ENCODE assay signal across 8 cellular contexts in the genomic region with DNA sequence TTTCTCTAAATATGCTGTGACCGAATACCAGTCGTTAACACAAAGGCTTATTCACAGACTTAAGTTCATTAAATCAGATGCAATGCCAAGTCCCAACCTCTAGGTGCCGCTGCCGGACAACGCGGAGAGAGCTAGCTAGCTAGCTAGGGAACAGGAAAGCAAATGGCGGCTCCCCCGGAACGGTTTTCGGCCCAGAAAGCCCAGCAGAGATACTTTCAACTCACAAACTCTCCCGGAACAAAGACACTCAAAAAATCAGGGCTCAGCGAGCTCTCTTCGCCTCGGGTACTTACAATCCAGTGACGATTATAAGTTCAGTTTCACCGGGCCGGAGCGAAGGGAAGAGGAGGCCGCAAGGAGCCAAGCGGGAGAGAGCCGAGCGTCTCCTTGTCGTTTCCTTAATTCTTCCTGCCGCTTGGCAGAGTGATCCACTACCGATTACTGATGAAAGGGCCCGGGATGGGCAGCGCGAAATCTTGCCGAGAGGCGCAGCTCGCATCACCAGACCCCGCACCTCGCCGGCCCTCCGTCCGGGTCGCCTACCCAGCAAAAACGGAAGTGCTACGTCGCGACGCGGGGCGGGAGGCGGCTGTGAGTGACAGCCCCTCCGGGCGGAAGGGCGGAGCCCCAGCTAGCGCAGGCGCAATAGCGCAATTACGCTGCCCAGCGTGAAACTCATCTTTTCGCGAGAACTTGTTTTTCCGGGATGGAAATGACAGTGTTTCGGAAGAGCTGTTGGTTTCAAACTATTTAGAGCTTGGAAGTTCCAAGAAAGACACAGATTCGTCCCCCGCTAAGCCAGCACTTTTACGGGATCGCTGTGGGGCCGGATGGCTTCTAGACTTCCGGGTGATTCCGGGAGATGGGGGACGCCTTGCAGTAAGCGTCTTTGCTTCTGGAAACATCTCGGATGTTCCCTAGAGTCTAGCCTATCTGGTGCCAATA. TPM values are rescaled to one million over a fixed set of nuclear protein-coding genes. Genes with fewer than 3 reads are reported as not detected.
A peak's percentile ranks its signal among the peaks of the same experiment; 100 is the strongest.
DNase-seq lines count a peak whose midpoint lies in the region; FAIRE-seq and TF ChIP-seq lines count a peak whose summit lies in the region.

A gene with protein sequence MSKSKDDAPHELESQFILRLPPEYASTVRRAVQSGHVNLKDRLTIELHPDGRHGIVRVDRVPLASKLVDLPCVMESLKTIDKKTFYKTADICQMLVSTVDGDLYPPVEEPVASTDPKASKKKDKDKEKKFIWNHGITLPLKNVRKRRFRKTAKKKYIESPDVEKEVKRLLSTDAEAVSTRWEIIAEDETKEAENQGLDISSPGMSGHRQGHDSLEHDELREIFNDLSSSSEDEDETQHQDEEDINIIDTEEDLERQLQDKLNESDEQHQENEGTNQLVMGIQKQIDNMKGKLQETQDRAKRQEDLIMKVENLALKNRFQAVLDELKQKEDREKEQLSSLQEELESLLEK (minus strand): TSS at position 560 of the 945 bp plus-strand sequence. CDS start 740 bp downstream, outside the sequence.

- H3K9me3 ChIP-seq in Loucy (ENCODE audit: insufficient read depth, low read depth, low read length) = peaks cover 20% of the 10 kb centered on the region; the same call in 1 of the 2 replicates

- H3F3A ChIP-seq in Loucy (ENCODE audit: low read depth) = no peaks in the 10 kb centered on the region

- peaks cover 63% of the 10 kb centered on the region for H3K9me3 Mint-ChIP-seq in nephron
- H3K9me3 Mint-ChIP-seq in stimulated activated naive CD8-positive, alpha-beta T cell treated with anti-CD3 and anti-CD28 coated beads, Interleukin-15, Interleukin-2, amounts not matched to agents 100 ng/mL and 50 ng/mL, for 24 hours = peaks cover 35% of the 10 kb centered on the region

- peak within 1 kb of the TSS; percentile 94 to 99 (median 97) for H3K4me3 Mint-ChIP-seq in nephron
- peak within 1 kb of the TSS; percentile 98 for H3K4me3 Mint-ChIP-seq in stimulated activated naive CD8-positive, alpha-beta T cell treated with anti-CD3 and anti-CD28 coated beads, Interleukin-15, Interleukin-2, amounts not matched to agents 100 ng/mL and 50 ng/mL, for 24 hours

- TF ChIP-seq POLR2A in H54 (IDR thresholded peaks at IDR 0.05; ENCODE audit: low read depth, low read length) (peak; percentile 86), Raji (IDR thresholded peaks at IDR 0.05; ENCODE audit: insufficient read depth, low read depth, low read length) (peak; percentile 97)

- no peaks in the 10 kb centered on the region for H4K20me1 ChIP-seq in Loucy (ENCODE audit: insufficient read depth, low read length, poor library complexity, severe bottlenecking)

- DNase-seq in G401 (ENCODE audit: low spot score) (peak; percentile 88), H54 (ENCODE audit: insufficient read length, low spot score) (peak; percentile 65), fibroblast of the aortic adventitia (ENCODE audit: low read depth) (peak; percentile 95)
- peak; percentile 89 for DNase-seq in activated T-helper 9 cell treated with anti-CD3 and anti-CD28 coated beads, Interleukin-2, amount 50 U/mL, for 16 hours (ENCODE audit: low read depth)

- H3K36me3 ChIP-seq in Loucy (ENCODE audit: insufficient read depth, low read length) = no peaks in the 10 kb centered on the region

- peaks cover 8% of the 10 kb centered on the region for H3K27me3 Mint-ChIP-seq in nephron (ENCODE audit: low read depth)
- H3K27me3 Mint-ChIP-seq in stimulated activated naive CD8-positive, alpha-beta T cell treated with anti-CD3 and anti-CD28 coated beads, Interleukin-15, Interleukin-2, amounts not matched to agents 100 ng/mL and 50 ng/mL, for 24 hours = no peaks in the 10 kb centered on the region

- peak; percentile 83 for FAIRE-seq in H54 (lab: Jason Lieb, UNC)

- peaks cover 5% of the 10 kb centered on the region for H3K4me1 Mint-ChIP-seq in nephron
- H3K4me1 Mint-ChIP-seq in stimulated activated naive CD8-positive, alpha-beta T cell treated with anti-CD3 and anti-CD28 coated beads, Interleukin-15, Interleukin-2, amounts not matched to agents 100 ng/mL and 50 ng/mL, for 24 hours (ENCODE audit: low read depth) = peaks cover 38% of the 10 kb centered on the region

- H3K27ac Mint-ChIP-seq in nephron = peak within 1 kb of the TSS; percentile 98 to 99 (median 99)
- H3K27ac Mint-ChIP-seq in stimulated activated naive CD8-positive, alpha-beta T cell treated with anti-CD3 and anti-CD28 coated beads, Interleukin-15, Interleukin-2, amounts not matched to agents 100 ng/mL and 50 ng/mL, for 24 hours = peak within 1 kb of the TSS; percentile 99

- H3K36me3 Mint-ChIP-seq in nephron (ENCODE audit: low read depth) = peaks cover 77% of the 10 kb centered on the region
- H3K36me3 Mint-ChIP-seq in stimulated activated naive CD8-positive, alpha-beta T cell treated with anti-CD3 and anti-CD28 coated beads, Interleukin-15, Interleukin-2, amounts not matched to agents 100 ng/mL and 50 ng/mL, for 24 hours (ENCODE audit: low read depth) = peaks cover 71% of the 10 kb centered on the region

- peak within 1 kb of the TSS; percentile 94 for H2AFZ ChIP-seq in Loucy (ENCODE audit: low read length)

- peak within 1 kb of the TSS; percentile 75 for H3K9ac ChIP-seq in Loucy (ENCODE audit: low read depth, low read length, poor library complexity, severe bottlenecking)

- H3K9me2 ChIP-seq in Loucy (replicated peaks; ENCODE audit: low read depth, low read length) = no peaks in the 10 kb centered on the region

- TF ChIP-seq CTCF in Loucy (conservative IDR thresholded peaks at IDR 0.05; ENCODE audit: low read length) (peak; percentile 87), fibroblast of the aortic adventitia (IDR thresholded peaks at IDR 0.05; ENCODE audit: insufficient read depth, low read length) (peak; percentile 94), nephron (IDR thresholded peaks at IDR 0.05; ENCODE audit: unreplicated experiment in 3 of 3) (peak; percentile 89 to 95 (median 92))

- H3K4me2 ChIP-seq in Loucy (ENCODE audit: low read depth, low read length, poor library complexity, severe bottlenecking) = peak within 1 kb of the TSS; percentile 39

- peaks cover 13% of the 10 kb centered on the region for H3K79me2 ChIP-seq in Loucy (ENCODE audit: insufficient read depth, low read length)

- no peaks in the 10 kb centered on the region for H3K27me3 ChIP-seq in Loucy (ENCODE audit: insufficient read depth, low read length, poor library complexity, severe bottlenecking)

- H3K4me3 ChIP-seq in Loucy (ENCODE audit: low read length, poor library complexity, severe bottlenecking) = peak within 1 kb of the TSS; percentile 79
- H3K4me3 ChIP-seq in fibroblast of the aortic adventitia (ENCODE audit: low read depth, low read length) = peak within 1 kb of the TSS; percentile 85

- in situ Hi-C loops in G401 (cut with HindIII; ENCODE audit: low sequenced_read_pairs) = no loop called here

- no peaks in the 10 kb centered on the region for H3K4me1 ChIP-seq in Loucy (ENCODE audit: insufficient read depth, low read length, poor library complexity, severe bottlenecking)

RNA-seq across cellular contexts. Expression of the gene that starts here (rescaled TPM):
- 131 and 164 TPM in 2 replicates for total RNA-seq in G401 (2014; rRNA removed; shearing (Covaris generic))
- 62.1 and 66.0 TPM in 2 replicates for total RNA-seq in fibroblast of the aortic adventitia (ENCODE audit: low replicate concordance)

Comparison
In these comparisons a context has a peak if more than half of its experiments do, and no peak if none do; other contexts are left out.
1. Peak in every context shown above with its lines: DNase-seq and H3K4me3 ChIP-seq.